Comparison of ENCODE assay signal across 8 cellular contexts in genomic region chr16:30896890-30897730, GRCh38. TPM values are rescaled to one million over a fixed set of nuclear protein-coding genes. Genes with fewer than 3 reads are reported as not detected.
DNase-seq lines count a peak whose midpoint lies in the region; ATAC-seq, FAIRE-seq and TF ChIP-seq lines count a peak whose summit lies in the region.

No MANE protein-coding gene starts in this region.

- H3K36me3 Mint-ChIP-seq in activated naive CD4-positive, alpha-beta T cell treated with anti-CD3 and anti-CD28 coated beads for 36 hours (ENCODE audit: low read depth), result no peaks in the 10 kb centered on the region
- H3K36me3 Mint-ChIP-seq in neural crest cell (ENCODE audit: low read depth), result no peaks in the 10 kb centered on the region

- H3K27me3 Mint-ChIP-seq in activated naive CD4-positive, alpha-beta T cell treated with anti-CD3 and anti-CD28 coated beads for 36 hours (ENCODE audit: low read depth), result no peaks in the 10 kb centered on the region
- H3K27me3 Mint-ChIP-seq in neural crest cell (ENCODE audit: low read depth), result peaks cover 2% of the 10 kb centered on the region
- no peaks in the 10 kb centered on the region for H3K27me3 Mint-ChIP-seq in stimulated activated naive CD8-positive, alpha-beta T cell treated with anti-CD3 and anti-CD28 coated beads, Interleukin-15, amount 100 ng/mL, for 72 hours

- CTCF ChIA-PET in activated naive CD4-positive, alpha-beta T cell treated with anti-CD3 and anti-CD28 coated beads for 36 hours (lab: Charles Lee), result interaction anchor here (0.6 to 0.8 kb wide), 2 partner anchors 45 to 302 kb away, joined by 3 to 5 read pairs; no protein-coding TSS in a partner anchor

- H3K27ac Mint-ChIP-seq in activated naive CD4-positive, alpha-beta T cell treated with anti-CD3 and anti-CD28 coated beads for 36 hours, result peak overlapping the region; percentile 79
- H3K27ac Mint-ChIP-seq in neural crest cell (ENCODE audit: unreplicated experiment), result peak overlapping the region; percentile 96
- H3K27ac Mint-ChIP-seq in stimulated activated naive CD8-positive, alpha-beta T cell treated with anti-CD3 and anti-CD28 coated beads, Interleukin-15, amount 100 ng/mL, for 72 hours, result peak overlapping the region; percentile 35 to 89

- intact Hi-C loops in activated naive CD4-positive, alpha-beta T cell treated with anti-CD3 and anti-CD28 coated beads for 36 hours (cut with micrococcal nuclease), result no loop called here

- H3K9me3 Mint-ChIP-seq in activated naive CD4-positive, alpha-beta T cell treated with anti-CD3 and anti-CD28 coated beads for 36 hours, result no peaks in the 10 kb centered on the region
- no peaks in the 10 kb centered on the region for H3K9me3 Mint-ChIP-seq in neural crest cell
- H3K9me3 Mint-ChIP-seq in stimulated activated naive CD8-positive, alpha-beta T cell treated with anti-CD3 and anti-CD28 coated beads, Interleukin-15, amount 100 ng/mL, for 72 hours, result no peaks in the 10 kb centered on the region

- no peak for TF ChIP-seq CTCF in GM12864 (IDR thresholded peaks at IDR 0.05; ENCODE audit: low read depth, low read length, missing control alignments)
- no peak for TF ChIP-seq CTCF in neural crest cell (conservative IDR thresholded peaks at IDR 0.05)

- H3K4me3 ChIP-seq in GM12864 (ENCODE audit: low read depth, low read length), result peak overlapping the region; percentile 41

- peak overlapping the region; percentile 69 for H3K4me3 Mint-ChIP-seq in activated naive CD4-positive, alpha-beta T cell treated with anti-CD3 and anti-CD28 coated beads for 36 hours
- peak overlapping the region; percentile 92 for H3K4me3 Mint-ChIP-seq in neural crest cell
- peak overlapping the region; percentile 76 to 82 for H3K4me3 Mint-ChIP-seq in stimulated activated naive CD8-positive, alpha-beta T cell treated with anti-CD3 and anti-CD28 coated beads, Interleukin-15, amount 100 ng/mL, for 72 hours

- H3K4me1 Mint-ChIP-seq in activated naive CD4-positive, alpha-beta T cell treated with anti-CD3 and anti-CD28 coated beads for 36 hours (ENCODE audit: low read depth), result peaks cover 48% of the 10 kb centered on the region
- peaks cover 46% of the 10 kb centered on the region for H3K4me1 Mint-ChIP-seq in neural crest cell
- peaks cover 59% of the 10 kb centered on the region for H3K4me1 Mint-ChIP-seq in stimulated activated naive CD8-positive, alpha-beta T cell treated with anti-CD3 and anti-CD28 coated beads, Interleukin-15, amount 100 ng/mL, for 72 hours

- FAIRE-seq in HTR-8/SVneo (lab: Jason Lieb, UNC), result peak; percentile 54

- no peak for DNase-seq in GM12864 (ENCODE audit: low read depth)
- peak; percentile 92 for DNase-seq in HTR-8/SVneo (ENCODE audit: insufficient read length, low spot score)
- peak; percentile 80 for DNase-seq in SHP77 treated with DMSO at 0.1 percent for 48 hours (lab: John Stamatoyannopoulos, UW)
- DNase-seq in activated naive CD4-positive, alpha-beta T cell treated with anti-CD3 and anti-CD28 coated beads for 36 hours, result peak; percentile 87
- DNase-seq in foreskin melanocyte, result peak; percentile 80
- DNase-seq in neural crest cell (ENCODE audit: low read depth, low spot score), result peak; percentile 77
- DNase-seq in stimulated activated naive CD8-positive, alpha-beta T cell treated with anti-CD3 and anti-CD28 coated beads, Interleukin-15, amount 100 ng/mL, for 72 hours, result peak; percentile 76 to 83

- peak; percentile 59 for ATAC-seq in stimulated activated naive CD8-positive, alpha-beta T cell treated with anti-CD3 and anti-CD28 coated beads, Interleukin-15, amount 100 ng/mL, for 72 hours
- ATAC-seq in HG02870 (IDR thresholded peaks at IDR 0.05; ENCODE audit: unreplicated experiment), result no peak

RNA-seq across cellular contexts. Expression of gene CTF1, which starts 0.7 kb away (rescaled TPM):
- under 1 TPM; 0.21 to 0.27 TPM for total RNA-seq in activated naive CD4-positive, alpha-beta T cell treated with anti-CD3 and anti-CD28 coated beads for 36 hours
- 1.6 and 2.6 TPM in 2 replicates for total RNA-seq in neural crest cell

RNA-seq across cellular contexts. Expression of gene BCL7C, which starts 3.2 kb away (rescaled TPM):
- total RNA-seq in activated naive CD4-positive, alpha-beta T cell treated with anti-CD3 and anti-CD28 coated beads for 36 hours, result 10 to 100 TPM; 18.1 to 18.6 TPM
- total RNA-seq in neural crest cell, result 35.9 and 38.4 TPM in 2 replicates

RNA-seq across cellular contexts. Expression of gene FBXL19, which starts 26.3 kb away (rescaled TPM):
- total RNA-seq in activated naive CD4-positive, alpha-beta T cell treated with anti-CD3 and anti-CD28 coated beads for 36 hours, result 10 to 100 TPM; 13.6 to 15.2 TPM
- total RNA-seq in neural crest cell, result 78.1 and 84.7 TPM in 2 replicates

RNA-seq across cellular contexts. Expression of gene ORAI3, which starts 51.8 kb away (rescaled TPM):
- 1 to 10 TPM; 4.2 to 4.7 TPM for total RNA-seq in activated naive CD4-positive, alpha-beta T cell treated with anti-CD3 and anti-CD28 coated beads for 36 hours
- total RNA-seq in neural crest cell, result 7.7 and 8.0 TPM in 2 replicates
